In the genomic region with DNA sequence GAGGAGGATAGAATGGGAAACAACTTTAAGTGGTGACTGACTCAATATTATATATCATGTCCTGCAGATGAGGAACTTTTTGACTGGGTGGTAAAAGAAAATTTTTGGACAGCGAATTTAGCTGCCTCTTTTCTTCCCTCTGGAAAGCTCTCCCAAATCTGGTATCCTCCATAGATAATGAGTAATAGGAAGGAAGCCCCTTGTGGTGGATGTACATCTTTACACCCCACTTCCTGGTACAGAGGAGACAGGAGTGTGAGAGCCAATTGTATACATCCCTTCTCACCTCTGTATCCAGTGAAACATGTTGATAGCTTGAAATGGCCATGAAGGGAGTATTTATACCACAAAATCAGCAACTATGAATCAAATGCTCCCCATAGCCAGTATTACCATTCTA, we compare ENCODE assay signal across 16 cellular contexts. TPM values are rescaled to one million over a fixed set of nuclear protein-coding genes. Genes with fewer than 3 reads are reported as not detected.
DNase-seq lines count a peak whose midpoint lies in the region; ATAC-seq and TF ChIP-seq lines count a peak whose summit lies in the region.
"Had no signal": no experiment of that assay in that cellular context is flagged by ENCODE, and none has a peak within 500 bp of the region (broad histone marks: within the 10 kb centered on the region; RNA-seq: fewer than 3 reads in every experiment).

No MANE protein-coding gene starts in this region.

- no peaks in the 10 kb centered on the region for H3K36me3 ChIP-seq in tibial artery
- H3K36me3 ChIP-seq: ascending aorta, vagina had no signal

- H3K4me1 ChIP-seq in tibial artery, result no peaks in the 10 kb centered on the region
- H3K4me1 ChIP-seq: ascending aorta, vagina had no signal

- H3K27ac ChIP-seq in tibial artery, result no peak overlapping the region
- H3K27ac ChIP-seq: ascending aorta, KMS-11, vagina had no signal

- ATAC-seq in GM18867 (IDR thresholded peaks at IDR 0.05; ENCODE audit: unreplicated experiment), result peak; percentile 54
- ATAC-seq in GM18511 (IDR thresholded peaks at IDR 0.05; ENCODE audit: unreplicated experiment), result no peak
- ATAC-seq: activated CD4-positive, alpha-beta T cell treated with anti-CD3 and anti-CD28 coated beads for 36 hours; activated T-cell treated with anti-CD3 and anti-CD28 coated beads, Interleukin-2, amount 50 U/mL, for 72 hours; stimulated activated memory B cell treated with anti-CD40 and anti-IgM and Interleukin-4, amounts not matched to agents 10 μg/mL and 1 μg/mL and 100 μg/mL, for 72 hours had no signal

- H3K9me3 ChIP-seq in tibial artery, result no peaks in the 10 kb centered on the region
- H3K9me3 ChIP-seq: ascending aorta, vagina had no signal

- in situ Hi-C loops in ACHN (cut with HindIII; ENCODE audit: low pct_ligation_motif_present, low pct_unique_long_range_greater_than_20kb, low sequenced_read_pairs), result no loop called here

- TF ChIP-seq CTCF in fibroblast of villous mesenchyme (IDR thresholded peaks at IDR 0.05; ENCODE audit: insufficient read depth, low read depth, low read length), result peak; percentile 35
- no peak for TF ChIP-seq CTCF in tibial artery (IDR thresholded peaks at IDR 0.05)

- DNase-seq in ACHN, result peak; percentile 16
- peak; percentile 44 for DNase-seq in NCI-H2227 (lab: John Stamatoyannopoulos, UW; ENCODE audit: unreplicated experiment)
- no peak for DNase-seq in fibroblast of villous mesenchyme (ENCODE audit: low read depth)
- no peak for DNase-seq in NCI-H526 treated with DMSO at 0.1 percent for 48 hours (lab: John Stamatoyannopoulos, UW)
- no peak for DNase-seq in activated effector memory CD4-positive, alpha-beta T cell treated with anti-CD3 and anti-CD28 coated beads, Interleukin-2, amount 50 U/mL, for 16 hours
- no peak for DNase-seq in tibial artery
- DNase-seq: activated CD4-positive, alpha-beta T cell treated with anti-CD3 and anti-CD28 coated beads for 36 hours; activated T-cell treated with anti-CD3 and anti-CD28 coated beads, Interleukin-2, amount 50 U/mL, for 72 hours; NCI-H2081; T-helper 1 cell had no signal

- H3K27me3 ChIP-seq in tibial artery, result no peaks in the 10 kb centered on the region
- H3K27me3 ChIP-seq: ascending aorta, vagina had no signal

- intact Hi-C loops in tibial artery (cut with DNase I; ENCODE audit: low total_unique reads), result no loop called here

- no peak overlapping the region for H3K4me3 ChIP-seq in fibroblast of villous mesenchyme (ENCODE audit: low read depth, low read length)
- H3K4me3 ChIP-seq in tibial artery, result no peak overlapping the region
- H3K4me3 ChIP-seq: ascending aorta, vagina had no signal

RNA-seq across cellular contexts. Expression of gene TDRD3, which starts 17.2 kb away (rescaled TPM):
- total RNA-seq in fibroblast of villous mesenchyme, result 16.8 and 17.3 TPM in 2 replicates

Comparison
In these comparisons a context has a peak if more than half of its experiments do, and no peak if none do; other contexts are left out.
1. DNase-seq: peak in ACHN (single experiment) and NCI-H2227 (single experiment); none in fibroblast of villous mesenchyme (single experiment), NCI-H526 treated with DMSO at 0.1 percent for 48 hours (single experiment), activated effector memory CD4-positive, alpha-beta T cell treated with anti-CD3 and anti-CD28 coated beads, Interleukin-2, amount 50 U/mL, for 16 hours (single experiment) and tibial artery (0 of 2).